Comparison of ENCODE assay signal across 1 cellular context in genomic region chr13:46052314-46053161, GRCh38.
TF ChIP-seq lines count a peak whose summit lies in the region.

A gene with protein sequence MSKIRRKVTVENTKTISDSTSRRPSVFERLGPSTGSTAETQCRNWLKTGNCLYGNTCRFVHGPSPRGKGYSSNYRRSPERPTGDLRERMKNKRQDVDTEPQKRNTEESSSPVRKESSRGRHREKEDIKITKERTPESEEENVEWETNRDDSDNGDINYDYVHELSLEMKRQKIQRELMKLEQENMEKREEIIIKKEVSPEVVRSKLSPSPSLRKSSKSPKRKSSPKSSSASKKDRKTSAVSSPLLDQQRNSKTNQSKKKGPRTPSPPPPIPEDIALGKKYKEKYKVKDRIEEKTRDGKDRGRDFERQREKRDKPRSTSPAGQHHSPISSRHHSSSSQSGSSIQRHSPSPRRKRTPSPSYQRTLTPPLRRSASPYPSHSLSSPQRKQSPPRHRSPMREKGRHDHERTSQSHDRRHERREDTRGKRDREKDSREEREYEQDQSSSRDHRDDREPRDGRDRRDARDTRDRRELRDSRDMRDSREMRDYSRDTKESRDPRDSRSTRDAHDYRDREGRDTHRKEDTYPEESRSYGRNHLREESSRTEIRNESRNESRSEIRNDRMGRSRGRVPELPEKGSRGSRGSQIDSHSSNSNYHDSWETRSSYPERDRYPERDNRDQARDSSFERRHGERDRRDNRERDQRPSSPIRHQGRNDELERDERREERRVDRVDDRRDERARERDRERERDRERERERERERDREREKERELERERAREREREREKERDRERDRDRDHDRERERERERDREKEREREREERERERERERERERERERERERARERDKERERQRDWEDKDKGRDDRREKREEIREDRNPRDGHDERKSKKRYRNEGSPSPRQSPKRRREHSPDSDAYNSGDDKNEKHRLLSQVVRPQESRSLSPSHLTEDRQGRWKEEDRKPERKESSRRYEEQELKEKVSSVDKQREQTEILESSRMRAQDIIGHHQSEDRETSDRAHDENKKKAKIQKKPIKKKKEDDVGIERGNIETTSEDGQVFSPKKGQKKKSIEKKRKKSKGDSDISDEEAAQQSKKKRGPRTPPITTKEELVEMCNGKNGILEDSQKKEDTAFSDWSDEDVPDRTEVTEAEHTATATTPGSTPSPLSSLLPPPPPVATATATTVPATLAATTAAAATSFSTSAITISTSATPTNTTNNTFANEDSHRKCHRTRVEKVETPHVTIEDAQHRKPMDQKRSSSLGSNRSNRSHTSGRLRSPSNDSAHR (N-terminal part only) (minus strand): TSS chr13:46052746. CDS start chr13:46045507, 7,239 bp downstream.

TF ChIP-seq in HepG2, 621 proteins besides CTCF, POLR2A, EP300 and RAD21 (continued from another document and continues in another):
- TF ChIP-seq ZNF331 (CRISPR knock-in tag; IDR thresholded peaks at IDR 0.05) (0 out of 2 replicates have a peak, but pooled peaks have one; percentile 36), ZNF441 (CRISPR knock-in tag; IDR thresholded peaks at IDR 0.05; ENCODE audit: borderline replicate concordance) (peak; percentile 86; the same call in 1 of the 2 replicates), ARID4A (CRISPR knock-in tag; IDR thresholded peaks at IDR 0.05; ENCODE audit: borderline replicate concordance) (peak; percentile 72), TGIF2 (CRISPR knock-in tag; IDR thresholded peaks at IDR 0.05) (0 out of 2 replicates have a peak, but pooled peaks have one; percentile 31), MEF2D (CRISPR knock-in tag; IDR thresholded peaks at IDR 0.05) (peak; percentile 79; the same call in 1 of the 2 replicates), ZIK1 (CRISPR knock-in tag; IDR thresholded peaks at IDR 0.05; ENCODE audit: borderline replicate concordance, low read depth) (0 out of 2 replicates have a peak, but pooled peaks have one; percentile 45), ATF1 (CRISPR knock-in tag; IDR thresholded peaks at IDR 0.05) (peak; percentile 96), ZNF781 (CRISPR knock-in tag; IDR thresholded peaks at IDR 0.05; ENCODE audit: borderline replicate concordance, not compliant biosample characterization) (peak; percentile 84), ZNF879 (CRISPR knock-in tag; IDR thresholded peaks at IDR 0.05) (no peak), MBD4 (IDR thresholded peaks at IDR 0.05; ENCODE audit: borderline replicate concordance, low read length) (peak; percentile 32; the same call in 1 of the 2 replicates), TFAP4 (IDR thresholded peaks at IDR 0.05; ENCODE audit: borderline replicate concordance, low read depth) (peak; percentile 28; the same call in 1 of the 2 replicates), HDAC2 (CRISPR knock-in tag; IDR thresholded peaks at IDR 0.05) (peak; percentile 54; the same call in 1 of the 2 replicates), PHF8 (CRISPR knock-in tag; IDR thresholded peaks at IDR 0.05) (peak; percentile 80), TAF1 (CRISPR knock-in tag; IDR thresholded peaks at IDR 0.05) (peak; percentile 63), KMT2B (CRISPR knock-in tag; IDR thresholded peaks at IDR 0.05) (peak; percentile 97), SRF (IDR thresholded peaks at IDR 0.05; ENCODE audit: low read depth, low read length) (0 out of 2 replicates have a peak, but pooled peaks have one; percentile 29), ZNF44 (CRISPR knock-in tag; IDR thresholded peaks at IDR 0.05) (0 out of 2 replicates have a peak, but pooled peaks have one; percentile 61), ZBTB20 (CRISPR knock-in tag; IDR thresholded peaks at IDR 0.05; ENCODE audit: borderline replicate concordance, low read depth) (peak; percentile 53), ELF1 (CRISPR knock-in tag; IDR thresholded peaks at IDR 0.05) (peak; percentile 86), TMF1 (CRISPR knock-in tag; IDR thresholded peaks at IDR 0.05; ENCODE audit: low read depth) (no peak), ZBTB8A (CRISPR knock-in tag; IDR thresholded peaks at IDR 0.05; ENCODE audit: borderline replicate concordance, low read depth) (peak; percentile 57; the same call in 1 of the 2 replicates), SP4 (CRISPR knock-in tag; IDR thresholded peaks at IDR 0.05) (peak; percentile 18; the same call in 1 of the 2 replicates), DMTF1 (CRISPR knock-in tag; IDR thresholded peaks at IDR 0.05) (no peak), ATF5 (CRISPR knock-in tag; IDR thresholded peaks at IDR 0.05; ENCODE audit: low read depth) (peak; percentile 86; the same call in 1 of the 2 replicates), ZNF224 (CRISPR knock-in tag; IDR thresholded peaks at IDR 0.05) (peak; percentile 88), STAG1 (CRISPR knock-in tag; IDR thresholded peaks at IDR 0.05) (0 out of 2 replicates have a peak, but pooled peaks have one; percentile 2), ZNF556 (CRISPR knock-in tag; IDR thresholded peaks at IDR 0.05; ENCODE audit: borderline replicate concordance) (peak; percentile 60; the same call in 1 of the 2 replicates), THAP11 (CRISPR knock-in tag; IDR thresholded peaks at IDR 0.05) (peak; percentile 90), ZFP62 (CRISPR knock-in tag; IDR thresholded peaks at IDR 0.05) (no peak), ZSCAN22 (CRISPR knock-in tag; IDR thresholded peaks at IDR 0.05) (peak; percentile 76; the same call in 1 of the 2 replicates), CREM (IDR thresholded peaks at IDR 0.05) (peak; percentile 97), CREM (CRISPR knock-in tag; IDR thresholded peaks at IDR 0.05) (peak; percentile 61; the same call in 1 of the 2 replicates), NR2C2 (CRISPR knock-in tag; IDR thresholded peaks at IDR 0.05; ENCODE audit: borderline replicate concordance) (peak; percentile 69; the same call in 1 of the 2 replicates), ISL2 (CRISPR knock-in tag; IDR thresholded peaks at IDR 0.05) (peak; percentile 69)
- TF ChIP-seq, protein P1, sequence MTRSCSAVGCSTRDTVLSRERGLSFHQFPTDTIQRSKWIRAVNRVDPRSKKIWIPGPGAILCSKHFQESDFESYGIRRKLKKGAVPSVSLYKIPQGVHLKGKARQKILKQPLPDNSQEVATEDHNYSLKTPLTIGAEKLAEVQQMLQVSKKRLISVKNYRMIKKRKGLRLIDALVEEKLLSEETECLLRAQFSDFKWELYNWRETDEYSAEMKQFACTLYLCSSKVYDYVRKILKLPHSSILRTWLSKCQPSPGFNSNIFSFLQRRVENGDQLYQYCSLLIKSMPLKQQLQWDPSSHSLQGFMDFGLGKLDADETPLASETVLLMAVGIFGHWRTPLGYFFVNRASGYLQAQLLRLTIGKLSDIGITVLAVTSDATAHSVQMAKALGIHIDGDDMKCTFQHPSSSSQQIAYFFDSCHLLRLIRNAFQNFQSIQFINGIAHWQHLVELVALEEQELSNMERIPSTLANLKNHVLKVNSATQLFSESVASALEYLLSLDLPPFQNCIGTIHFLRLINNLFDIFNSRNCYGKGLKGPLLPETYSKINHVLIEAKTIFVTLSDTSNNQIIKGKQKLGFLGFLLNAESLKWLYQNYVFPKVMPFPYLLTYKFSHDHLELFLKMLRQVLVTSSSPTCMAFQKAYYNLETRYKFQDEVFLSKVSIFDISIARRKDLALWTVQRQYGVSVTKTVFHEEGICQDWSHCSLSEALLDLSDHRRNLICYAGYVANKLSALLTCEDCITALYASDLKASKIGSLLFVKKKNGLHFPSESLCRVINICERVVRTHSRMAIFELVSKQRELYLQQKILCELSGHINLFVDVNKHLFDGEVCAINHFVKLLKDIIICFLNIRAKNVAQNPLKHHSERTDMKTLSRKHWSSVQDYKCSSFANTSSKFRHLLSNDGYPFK (CRISPR knock-in tag; IDR thresholded peaks at IDR 0.05; ENCODE audit: borderline replicate concordance), result peak; percentile 94
- TF ChIP-seq, protein P2, sequence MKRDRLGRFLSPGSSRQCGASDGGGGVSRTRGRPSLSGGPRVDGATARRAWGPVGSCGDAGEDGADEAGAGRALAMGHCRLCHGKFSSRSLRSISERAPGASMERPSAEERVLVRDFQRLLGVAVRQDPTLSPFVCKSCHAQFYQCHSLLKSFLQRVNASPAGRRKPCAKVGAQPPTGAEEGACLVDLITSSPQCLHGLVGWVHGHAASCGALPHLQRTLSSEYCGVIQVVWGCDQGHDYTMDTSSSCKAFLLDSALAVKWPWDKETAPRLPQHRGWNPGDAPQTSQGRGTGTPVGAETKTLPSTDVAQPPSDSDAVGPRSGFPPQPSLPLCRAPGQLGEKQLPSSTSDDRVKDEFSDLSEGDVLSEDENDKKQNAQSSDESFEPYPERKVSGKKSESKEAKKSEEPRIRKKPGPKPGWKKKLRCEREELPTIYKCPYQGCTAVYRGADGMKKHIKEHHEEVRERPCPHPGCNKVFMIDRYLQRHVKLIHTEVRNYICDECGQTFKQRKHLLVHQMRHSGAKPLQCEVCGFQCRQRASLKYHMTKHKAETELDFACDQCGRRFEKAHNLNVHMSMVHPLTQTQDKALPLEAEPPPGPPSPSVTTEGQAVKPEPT (CRISPR knock-in tag; IDR thresholded peaks at IDR 0.05; ENCODE audit: low read depth), result 0 out of 2 replicates have a peak, but pooled peaks have one; percentile 27
- TF ChIP-seq, protein P3, sequence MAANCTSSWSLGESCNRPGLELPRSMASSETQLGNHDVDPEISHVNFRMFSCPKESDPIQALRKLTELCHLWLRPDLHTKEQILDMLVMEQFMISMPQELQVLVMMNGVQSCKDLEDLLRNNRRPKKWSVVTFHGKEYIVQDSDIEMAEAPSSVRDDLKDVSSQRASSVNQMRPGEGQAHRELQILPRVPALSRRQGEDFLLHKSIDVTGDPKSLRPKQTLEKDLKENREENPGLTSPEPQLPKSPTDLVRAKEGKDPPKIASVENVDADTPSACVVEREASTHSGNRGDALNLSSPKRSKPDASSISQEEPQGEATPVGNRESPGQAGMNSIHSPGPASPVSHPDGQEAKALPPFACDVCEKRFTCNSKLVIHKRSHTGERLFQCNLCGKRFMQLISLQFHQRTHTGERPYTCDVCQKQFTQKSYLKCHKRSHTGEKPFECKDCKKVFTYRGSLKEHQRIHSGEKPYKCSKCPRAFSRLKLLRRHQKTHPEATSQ (CRISPR knock-in tag; IDR thresholded peaks at IDR 0.05; ENCODE audit: borderline replicate concordance), result peak; percentile 42; the same call in 1 of the 2 replicates
- TF ChIP-seq, protein P4, sequence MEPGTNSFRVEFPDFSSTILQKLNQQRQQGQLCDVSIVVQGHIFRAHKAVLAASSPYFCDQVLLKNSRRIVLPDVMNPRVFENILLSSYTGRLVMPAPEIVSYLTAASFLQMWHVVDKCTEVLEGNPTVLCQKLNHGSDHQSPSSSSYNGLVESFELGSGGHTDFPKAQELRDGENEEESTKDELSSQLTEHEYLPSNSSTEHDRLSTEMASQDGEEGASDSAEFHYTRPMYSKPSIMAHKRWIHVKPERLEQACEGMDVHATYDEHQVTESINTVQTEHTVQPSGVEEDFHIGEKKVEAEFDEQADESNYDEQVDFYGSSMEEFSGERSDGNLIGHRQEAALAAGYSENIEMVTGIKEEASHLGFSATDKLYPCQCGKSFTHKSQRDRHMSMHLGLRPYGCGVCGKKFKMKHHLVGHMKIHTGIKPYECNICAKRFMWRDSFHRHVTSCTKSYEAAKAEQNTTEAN (CRISPR knock-in tag; conservative IDR thresholded peaks at IDR 0.05), result peak; percentile 29; the same call in 1 of the 2 replicates
